Comparison of ENCODE assay signal across 8 cellular contexts in genomic region chr20:47785900-47786762, GRCh38. TPM values are rescaled to one million over a fixed set of nuclear protein-coding genes. Genes with fewer than 3 reads are reported as not detected.
DNase-seq lines count a peak whose midpoint lies in the region; ATAC-seq and TF ChIP-seq lines count a peak whose summit lies in the region.

No MANE protein-coding gene starts in this region.

- H3K4me1 ChIP-seq in MM.1S (ENCODE audit: low read length) = peaks cover 23% of the 10 kb centered on the region
- H3K4me1 ChIP-seq in muscle layer of colon (ENCODE audit: insufficient read depth, low read length) = peaks cover 32% of the 10 kb centered on the region

- ATAC-seq in HG02798 (IDR thresholded peaks at IDR 0.05; ENCODE audit: poor library complexity, unreplicated experiment) = no peak

- H3K4me3 Mint-ChIP-seq in activated CD4-positive, alpha-beta memory T cell treated with anti-CD3 and anti-CD28 coated beads, Interleukin-2, amount 10 ng/mL, durations not matched to agents 7 days and 5 days = peak overlapping the region; percentile 71

- peak; percentile 81 for TF ChIP-seq CTCF in MM.1S (IDR thresholded peaks at IDR 0.05; ENCODE audit: low read length)
- TF ChIP-seq CTCF in fibroblast of pulmonary artery (IDR thresholded peaks at IDR 0.05; ENCODE audit: low read length, missing control alignments) = peak; percentile 61

- H3K27ac Mint-ChIP-seq in activated CD4-positive, alpha-beta memory T cell treated with anti-CD3 and anti-CD28 coated beads, Interleukin-2, amount 10 ng/mL, durations not matched to agents 7 days and 5 days = no peak overlapping the region

- H3F3A ChIP-seq in MM.1S (ENCODE audit: insufficient read depth, low read length) = peaks cover 14% of the 10 kb centered on the region

- POLR2A ChIA-PET in activated CD4-positive, alpha-beta memory T cell treated with anti-CD3 and anti-CD28 coated beads, Interleukin-2, amount 10 ng/mL, durations not matched to agents 7 days and 5 days (lab: Charles Lee) = interaction anchor here (1.1 kb wide), 1 partner anchor 58 kb away, joined by 3 read pairs; no protein-coding TSS in a partner anchor

- H3K9me3 ChIP-seq in MM.1S (replicated peaks; ENCODE audit: insufficient read depth, low read length) = no peaks in the 10 kb centered on the region
- no peaks in the 10 kb centered on the region for H3K9me3 ChIP-seq in muscle layer of colon (ENCODE audit: low read length)

- H3K9me3 Mint-ChIP-seq in activated CD4-positive, alpha-beta memory T cell treated with anti-CD3 and anti-CD28 coated beads, Interleukin-2, amount 10 ng/mL, durations not matched to agents 7 days and 5 days = no peaks in the 10 kb centered on the region

- DNase-seq in NCI-H2029 (lab: John Stamatoyannopoulos, UW) (peak; percentile 27), NCI-H2029 treated with DMSO at 0.1 percent for 48 hours (lab: John Stamatoyannopoulos, UW) (no peak), MM.1S (peak; percentile 88), fibroblast of pulmonary artery (ENCODE audit: low read depth) (peak; percentile 87), ureter (ENCODE audit: low spot score) (peak; percentile 72)
- peak; percentile 28 for DNase-seq in activated CD4-positive, alpha-beta memory T cell treated with anti-CD3 and anti-CD28 coated beads, Interleukin-2, amount 10 ng/mL, durations not matched to agents 7 days and 5 days

- peaks cover 3% of the 10 kb centered on the region for H3K36me3 Mint-ChIP-seq in activated CD4-positive, alpha-beta memory T cell treated with anti-CD3 and anti-CD28 coated beads, Interleukin-2, amount 10 ng/mL, durations not matched to agents 7 days and 5 days (ENCODE audit: low read depth)

- H3K4me3 ChIP-seq in MM.1S (ENCODE audit: low read length) (peak overlapping the region; percentile 86), fibroblast of pulmonary artery (replicated peaks; ENCODE audit: low read depth, low read length) (peak overlapping the region; percentile 61), muscle layer of colon (ENCODE audit: low read depth in 1 of 2, low read length in 2 of 2) (peak overlapping the region; percentile 55 to 67)

- peaks cover 4% of the 10 kb centered on the region; the same call in 1 of the 2 replicates for H3K36me3 ChIP-seq in MM.1S (replicated peaks; ENCODE audit: insufficient read depth, low read length)
- no peaks in the 10 kb centered on the region for H3K36me3 ChIP-seq in muscle layer of colon (ENCODE audit: insufficient read depth, low read length)

- CTCF ChIA-PET in activated CD4-positive, alpha-beta memory T cell treated with anti-CD3 and anti-CD28 coated beads, Interleukin-2, amount 10 ng/mL, durations not matched to agents 7 days and 5 days (lab: Charles Lee) = no interaction called here

- no peaks in the 10 kb centered on the region for H4K20me1 ChIP-seq in MM.1S (ENCODE audit: insufficient read depth, low read length)

- H3K27me3 Mint-ChIP-seq in activated CD4-positive, alpha-beta memory T cell treated with anti-CD3 and anti-CD28 coated beads, Interleukin-2, amount 10 ng/mL, durations not matched to agents 7 days and 5 days = peaks cover 72% of the 10 kb centered on the region

- peak overlapping the region; percentile 81; the same call in 1 of the 2 replicates for H3K27ac ChIP-seq in MM.1S (ENCODE audit: low read length)
- peak overlapping the region; percentile 83 for H3K27ac ChIP-seq in muscle layer of colon (ENCODE audit: low read depth, low read length)

- H2AFZ ChIP-seq in MM.1S (ENCODE audit: low read length) = peak overlapping the region; percentile 87

- H3K27me3 ChIP-seq in MM.1S (replicated peaks; ENCODE audit: insufficient read depth, low read length) (no peaks in the 10 kb centered on the region), muscle layer of colon (ENCODE audit: control insufficient read depth in 1 of 2, insufficient read depth in 2 of 2, low read length in 2 of 2) (no peaks in the 10 kb centered on the region)

- peak overlapping the region; percentile 78 for H3K9ac ChIP-seq in MM.1S (ENCODE audit: low read length)
- H3K9ac ChIP-seq in muscle layer of colon (ENCODE audit: low read length) = peak overlapping the region; percentile 35

- H3K4me2 ChIP-seq in MM.1S (ENCODE audit: low read depth, low read length) = peak overlapping the region; percentile 98

- H3K79me2 ChIP-seq in MM.1S (ENCODE audit: low read length) = peaks cover 38% of the 10 kb centered on the region

- peaks cover 15% of the 10 kb centered on the region for H3K4me1 Mint-ChIP-seq in activated CD4-positive, alpha-beta memory T cell treated with anti-CD3 and anti-CD28 coated beads, Interleukin-2, amount 10 ng/mL, durations not matched to agents 7 days and 5 days

- no peaks in the 10 kb centered on the region for H3K9me2 ChIP-seq in MM.1S (replicated peaks; ENCODE audit: insufficient read depth, low read length)

RNA-seq across cellular contexts. Expression of gene SULF2, which starts 0.8 kb away (rescaled TPM):
- 1 to 10 TPM in 1 of 2 experiments, under 1 TPM in 1; 0.71 to 1.1 TPM for total RNA-seq in activated CD4-positive, alpha-beta memory T cell treated with anti-CD3 and anti-CD28 coated beads, Interleukin-2, amount 10 ng/mL, durations not matched to agents 7 days and 5 days
- total RNA-seq in ureter = 59.5 TPM

Comparison
In these comparisons a context has a peak if more than half of its experiments do, and no peak if none do; other contexts are left out.
1. RNA of gene SULF2, which starts 0.8 kb away (total RNA-seq): 59.5 TPM in ureter (single experiment); 0.71 to 1.1 TPM in activated CD4-positive, alpha-beta memory T cell treated with anti-CD3 and anti-CD28 coated beads, Interleukin-2, amount 10 ng/mL, durations not matched to agents 7 days and 5 days; every median in the first group is over 10 times any median in the second.
2. Peak in every context shown above with its lines, with median percentiles within 50 percentile points of each other: H3K4me3 ChIP-seq.